8 cellular contexts compared by ENCODE assay signal in genomic region chr17:57852041-57852954, GRCh38. TPM values are rescaled to one million over a fixed set of nuclear protein-coding genes. Genes with fewer than 3 reads are reported as not detected.
DNase-seq lines count a peak whose midpoint lies in the region; ATAC-seq and TF ChIP-seq lines count a peak whose summit lies in the region.

No MANE protein-coding gene starts in this region.

- no peak for TF ChIP-seq POLR2A in esophagus squamous epithelium (IDR thresholded peaks at IDR 0.05)

- H3K27me3 Mint-ChIP-seq in CD8-positive, alpha-beta memory T cell: no peaks in the 10 kb centered on the region

- H3K27ac Mint-ChIP-seq in CD8-positive, alpha-beta memory T cell: peak overlapping the region in 6 of 8 donors; percentile 43 to 90 (median 78)

- 65 to 70% methylated on average over 7 to 9 of the region's 10 CpGs for whole genome bisulfite sequencing in esophagus squamous epithelium, 2 donors

- peak overlapping the region; percentile 12 for H3K27ac ChIP-seq in CD8-positive, alpha-beta memory T cell (ENCODE audit: low read depth, low read length)
- H3K27ac ChIP-seq in KOPT-K1 (ENCODE audit: low read depth, low read length, poor library complexity, severe bottlenecking) (peak overlapping the region; percentile 6), esophagus squamous epithelium (peak overlapping the region; percentile 16 to 95 (median 90)), parathyroid adenoma (peak overlapping the region; percentile 11)

- peaks cover 22% of the 10 kb centered on the region for H3K79me2 ChIP-seq in parathyroid adenoma

- POLR2A ChIA-PET in CD8-positive, alpha-beta memory T cell (lab: Charles Lee): no interaction called here

- no peak overlapping the region for H2AFZ ChIP-seq in parathyroid adenoma

- CTCF ChIA-PET in CD8-positive, alpha-beta memory T cell (lab: Charles Lee): interaction anchor here (1.3 to 4.0 kb wide), 3 partner anchors 9 to 148 kb away, joined by 3 to 19 read pairs (median 4); no protein-coding TSS in a partner anchor

- H3K36me3 Mint-ChIP-seq in CD8-positive, alpha-beta memory T cell: peaks cover 0 to 26% (median 0%) of the 10 kb centered on the region in 3 donors

- no peak overlapping the region for H3K9ac ChIP-seq in parathyroid adenoma

- in situ Hi-C loops in G401 (cut with HindIII; ENCODE audit: low sequenced_read_pairs): no loop called here

- H3K4me3 Mint-ChIP-seq in CD8-positive, alpha-beta memory T cell: peak overlapping the region in 5 of 7 donors; percentile 60 to 93 (median 67)

- no peak overlapping the region for H3K4me2 ChIP-seq in parathyroid adenoma (ENCODE audit: low read length)

- no peak for ATAC-seq in GM19463 (IDR thresholded peaks at IDR 0.05; ENCODE audit: unreplicated experiment)

- H3K9me3 Mint-ChIP-seq in CD8-positive, alpha-beta memory T cell: no peaks in the 10 kb centered on the region

- peaks cover 3% of the 10 kb centered on the region for H3K36me3 ChIP-seq in CD8-positive, alpha-beta memory T cell (ENCODE audit: insufficient read depth, low read length)
- H3K36me3 ChIP-seq in KOPT-K1 (ENCODE audit: insufficient read depth, low read length) (peaks cover 13% of the 10 kb centered on the region), esophagus squamous epithelium (peaks cover 0 to 12% (median 0%) of the 10 kb centered on the region in 3 donors), parathyroid adenoma (ENCODE audit: control insufficient read depth, insufficient read depth, low read length) (no peaks in the 10 kb centered on the region)

- intact Hi-C loops in esophagus squamous epithelium (cut with DNase I) (no loop called here), head of caudate nucleus (cut with DNase I) (loop anchor here (5.0 kb wide), 2 partner anchors 50 to 155 kb away; partner anchors contain the start of gene SRSF1)

- no peak overlapping the region for H3K4me3 ChIP-seq in CD8-positive, alpha-beta memory T cell (ENCODE audit: low read length)
- no peak overlapping the region for H3K4me3 ChIP-seq in esophagus squamous epithelium
- H3K4me3 ChIP-seq in parathyroid adenoma (ENCODE audit: low read depth, low read length): no peak overlapping the region

- TF ChIP-seq CTCF in esophagus squamous epithelium (IDR thresholded peaks at IDR 0.05): no peak
- no peak for TF ChIP-seq CTCF in parathyroid adenoma (IDR thresholded peaks at IDR 0.05)

- DNase-seq in CD8-positive, alpha-beta memory T cell: no peak
- DNase-seq in esophagus squamous epithelium (lab: John Stamatoyannopoulos, UW): no peak
- DNase-seq in head of caudate nucleus: no peak
- DNase-seq in HPDE6-E6E7 (ENCODE audit: extremely low spot score): no peak
- no peak for DNase-seq in G401 (ENCODE audit: low spot score)

- peaks cover 30% of the 10 kb centered on the region for H3K4me1 ChIP-seq in CD8-positive, alpha-beta memory T cell (ENCODE audit: insufficient read depth, low read length)
- H3K4me1 ChIP-seq in esophagus squamous epithelium (peaks cover 7 to 57% (median 26%) of the 10 kb centered on the region in 3 donors), parathyroid adenoma (peaks cover 11% of the 10 kb centered on the region)

- H3K4me1 Mint-ChIP-seq in CD8-positive, alpha-beta memory T cell: peaks cover 31 to 40% (median 33%) of the 10 kb centered on the region in 3 donors

- no peaks in the 10 kb centered on the region for H3K9me3 ChIP-seq in CD8-positive, alpha-beta memory T cell (ENCODE audit: low read length)
- H3K9me3 ChIP-seq in KOPT-K1 (ENCODE audit: insufficient read depth, low read length, poor library complexity, severe bottlenecking) (no peaks in the 10 kb centered on the region), esophagus squamous epithelium (no peaks in the 10 kb centered on the region), parathyroid adenoma (ENCODE audit: control insufficient read depth, low read length) (no peaks in the 10 kb centered on the region)

- no peaks in the 10 kb centered on the region for H3K27me3 ChIP-seq in CD8-positive, alpha-beta memory T cell (ENCODE audit: insufficient read depth, low read length, poor library complexity, severe bottlenecking)
- no peaks in the 10 kb centered on the region for H3K27me3 ChIP-seq in esophagus squamous epithelium
- no peaks in the 10 kb centered on the region for H3K27me3 ChIP-seq in parathyroid adenoma (ENCODE audit: control insufficient read depth, insufficient read depth, low read length)

RNA-seq across cellular contexts. Expression of gene MRPS23, which starts 2.5 kb away (rescaled TPM):
- 10 to 100 TPM; 83.1 to 88.5 TPM for total RNA-seq in CD8-positive, alpha-beta memory T cell
- 42.6 TPM for polyA plus RNA-seq in CD8-positive, alpha-beta memory T cell
- total RNA-seq in esophagus squamous epithelium: 10 to 100 TPM in 3 of 4 donors, 1 to 10 TPM in 1; 9.9 to 25.2 (median 20.8) TPM
- 39.2 and 60.7 TPM in 2 replicates for total RNA-seq in G401 (2014; rRNA removed; shearing (Covaris generic))

Comparison
In these comparisons a context has a peak if more than half of its experiments do, and no peak if none do; other contexts are left out.
1. H3K27ac ChIP-seq: peak in every context shown above with its lines; median percentile 90 in esophagus squamous epithelium; 12 in CD8-positive, alpha-beta memory T cell; 11 in parathyroid adenoma; 6 in KOPT-K1.